8 cellular contexts compared by ENCODE assay signal in the genomic region with DNA sequence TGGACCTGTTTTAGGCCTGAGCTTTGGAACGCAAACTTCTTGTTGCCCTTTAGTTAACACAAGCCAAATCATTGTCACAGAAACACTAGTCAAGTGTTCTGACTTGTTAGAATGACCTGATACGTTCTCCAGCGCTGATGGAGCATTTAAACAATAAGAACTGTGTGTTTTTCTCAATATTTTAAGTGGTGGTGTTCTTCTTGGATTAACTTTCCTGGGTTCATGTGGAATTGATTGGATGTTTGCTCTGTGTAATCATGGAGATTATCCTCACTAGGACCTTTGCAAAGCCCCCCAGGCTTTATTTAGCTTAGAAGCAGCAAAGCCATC. TPM values are rescaled to one million over a fixed set of nuclear protein-coding genes. Genes with fewer than 3 reads are reported as not detected.
A peak's percentile ranks its signal among the peaks of the same experiment; 100 is the strongest.
DNase-seq lines count a peak whose midpoint lies in the region; TF ChIP-seq lines count a peak whose summit lies in the region.

No MANE protein-coding gene starts in this region.

- in situ Hi-C loops in GM23248 (cut with MboI) (no loop called here), G401 (cut with HindIII; ENCODE audit: low sequenced_read_pairs) (no loop called here)

- H3K9ac ChIP-seq in GM23248 (0 out of 2 replicates have a peak overlapping the region, but pooled peaks have one; percentile 84), SK-N-MC (ENCODE audit: insufficient read length) (no peak overlapping the region), fibroblast of lung (ENCODE audit: insufficient read depth, low read length) (no peak overlapping the region), rectal smooth muscle tissue (ENCODE audit: low read length) (peak overlapping the region; percentile 32)

- H3F3A ChIP-seq in GM23248 (ENCODE audit: insufficient read depth), result no peaks in the 10 kb centered on the region

- H3K4me2 ChIP-seq in GM23248 (ENCODE audit: unreplicated experiment) (peak overlapping the region; percentile 78), fibroblast of lung (ENCODE audit: extremely low read depth, insufficient read depth, low read length) (peak overlapping the region; percentile 95)

- H3K79me2 ChIP-seq in GM23248 (ENCODE audit: insufficient read depth) (peaks cover 8% of the 10 kb centered on the region; the same call in 1 of the 2 replicates), fibroblast of lung (ENCODE audit: control insufficient read depth, insufficient read depth, low read length) (peaks cover 11% of the 10 kb centered on the region)

- peaks cover 9% of the 10 kb centered on the region; the same call in 1 of the 2 replicates for H3K4me1 ChIP-seq in GM23248 (ENCODE audit: insufficient read depth)
- peaks cover 2% of the 10 kb centered on the region for H3K4me1 ChIP-seq in fibroblast of lung (ENCODE audit: control insufficient read depth, extremely low read depth, insufficient read depth, low read length)
- H3K4me1 ChIP-seq in rectal smooth muscle tissue (ENCODE audit: control insufficient read depth, insufficient read depth, low read length), result peaks cover 2% of the 10 kb centered on the region

- no peak for DNase-seq in GM23248
- peak; percentile 16 for DNase-seq in SK-N-MC (ENCODE audit: low read depth, low spot score)
- no peak for DNase-seq in fibroblast of lung (ENCODE audit: low read depth in 2 of 2)
- DNase-seq in stimulated activated CD8-positive, alpha-beta memory T cell treated with anti-CD3 and anti-CD28 coated beads, Interleukin-4, amount 100 ng/mL, for 48 hours, result no peak
- DNase-seq in HUDEP-2 (lab: John Stamatoyannopoulos, UW; ENCODE audit: unreplicated experiment in 76 of 76), result no peak
- no peak for DNase-seq in foreskin melanocyte
- no peak for DNase-seq in G401 (ENCODE audit: low spot score)

- H3K27me3 ChIP-seq in GM23248 (replicated peaks; ENCODE audit: insufficient read depth), result no peaks in the 10 kb centered on the region
- no peaks in the 10 kb centered on the region for H3K27me3 ChIP-seq in fibroblast of lung (ENCODE audit: control insufficient read depth, insufficient read depth, low read length)
- no peaks in the 10 kb centered on the region for H3K27me3 ChIP-seq in rectal smooth muscle tissue (ENCODE audit: control insufficient read depth, insufficient read depth, low read length)

- H3K36me3 ChIP-seq in GM23248 (ENCODE audit: low read depth) (no peaks in the 10 kb centered on the region), SK-N-MC (ENCODE audit: insufficient read depth, low read length) (no peaks in the 10 kb centered on the region), fibroblast of lung (ENCODE audit: control insufficient read depth, insufficient read depth, low read length) (no peaks in the 10 kb centered on the region), rectal smooth muscle tissue (ENCODE audit: control insufficient read depth, insufficient read depth, low read length) (no peaks in the 10 kb centered on the region)

- peak overlapping the region; percentile 77; the same call in 1 of the 2 replicates for H3K4me3 ChIP-seq in GM23248
- H3K4me3 ChIP-seq in SK-N-MC, result peak overlapping the region; percentile 92
- H3K4me3 ChIP-seq in fibroblast of lung (replicated peaks in 1 of 4; ENCODE audit: control extremely low read depth in 1 of 4, insufficient read depth in 1 of 4, low read depth in 3 of 4, low read length in 4 of 4), result peak overlapping the region; percentile 70 to 97 (median 89)
- H3K4me3 ChIP-seq in rectal smooth muscle tissue (ENCODE audit: low read length), result peak overlapping the region; percentile 89

- H3K9me2 ChIP-seq in GM23248 (ENCODE audit: insufficient read depth), result no peaks in the 10 kb centered on the region

- TF ChIP-seq CTCF in fibroblast of lung (conservative IDR thresholded peaks at IDR 0.05 in 1 of 2, IDR thresholded peaks at IDR 0.05 in 1 of 2; ENCODE audit: low read depth in 1 of 2, low read length in 2 of 2), result no peak

- no peaks in the 10 kb centered on the region for H4K20me1 ChIP-seq in GM23248 (ENCODE audit: insufficient read depth)
- H4K20me1 ChIP-seq in fibroblast of lung (ENCODE audit: control insufficient read depth, extremely low read depth, insufficient read depth, low read length), result no peaks in the 10 kb centered on the region

- no peaks in the 10 kb centered on the region for H3K9me3 ChIP-seq in GM23248 (ENCODE audit: low read depth)
- H3K9me3 ChIP-seq in SK-N-MC (ENCODE audit: low read depth, low read length), result no peaks in the 10 kb centered on the region
- H3K9me3 ChIP-seq in fibroblast of lung (ENCODE audit: control insufficient read depth, insufficient read depth, low read depth, low read length), result no peaks in the 10 kb centered on the region

- H2AFZ ChIP-seq in GM23248 (peak overlapping the region; percentile 93), fibroblast of lung (ENCODE audit: low read length) (no peak overlapping the region)

- 66 to 77% methylated on average over 3 of the region's 3 CpGs for WGBS in GM23248 (ENCODE audit: low coverage in 1 of 2, low lambda C conversion rate in 2 of 2, missing lambda C conversion rate in 2 of 2), 2 experiments

- H3K27ac ChIP-seq in GM23248 (no peak overlapping the region), SK-N-MC (no peak overlapping the region), fibroblast of lung (ENCODE audit: insufficient read depth, low read length) (no peak overlapping the region), rectal smooth muscle tissue (ENCODE audit: low read depth, low read length) (no peak overlapping the region)

RNA-seq across cellular contexts. Expression of a gene that starts 1.6 kb away (rescaled TPM):
- 1.8 and 5.6 TPM in 2 replicates for total RNA-seq in GM23248 (2014; rRNA removed; shearing (Covaris generic))
- polyA plus RNA-seq in GM23248 (2016; fragmentation: Nextera tagmentation; extraction: Ambion mirVana) (2.4 and 3.6 TPM in 2 replicates), fibroblast of lung (3.8 and 9.3 TPM in 2 replicates)
- total RNA-seq in fibroblast of lung, result 7.2 and 12.1 TPM in 2 replicates
- 3.1 and 6.3 TPM in 2 replicates for polyA plus RNA-seq in fibroblast of lung (2012)
- 2.9 and 6.0 TPM in 2 replicates for polyA minus RNA-seq in fibroblast of lung (ENCODE audit: low replicate concordance)
- 7.4 and 8.6 TPM in 2 replicates for total RNA-seq in G401 (2014; rRNA removed; shearing (Covaris generic))

Comparison
In these comparisons a context has a peak if more than half of its experiments do, and no peak if none do; other contexts are left out.
1. H3K9ac ChIP-seq: peak in GM23248 (single experiment) and rectal smooth muscle tissue (single experiment); none in SK-N-MC (single experiment) and fibroblast of lung (single experiment).
2. Peak in every context shown above with its lines, with median percentiles within 50 percentile points of each other: H3K4me3 ChIP-seq.